ENCODE assay signal across 1 cellular context in the genomic region with DNA sequence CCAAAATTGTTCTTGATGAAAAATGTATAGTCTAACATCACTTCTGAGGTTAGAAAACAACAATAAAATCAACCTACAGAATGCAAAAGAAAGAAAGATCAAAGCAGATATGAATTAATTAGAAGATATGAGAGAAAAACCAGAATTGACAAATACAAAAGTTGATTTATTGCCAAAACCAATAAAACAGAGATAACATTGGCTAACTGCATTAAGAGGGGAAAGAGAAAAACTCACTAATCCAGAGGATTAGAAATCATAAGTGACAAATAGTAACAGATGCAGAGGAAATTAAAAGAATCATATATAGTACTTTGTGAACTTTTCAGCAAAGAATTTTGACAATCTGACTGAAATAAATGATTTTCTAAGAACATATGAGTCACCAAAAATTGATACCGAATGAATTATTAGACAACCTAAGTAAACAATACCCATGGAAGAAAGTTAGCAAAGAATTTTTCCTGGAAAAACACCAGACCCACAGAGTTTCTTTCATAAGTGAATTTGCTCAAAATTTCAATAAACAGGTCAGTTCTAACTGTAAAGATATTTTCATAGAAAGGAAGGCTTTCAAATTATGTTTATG.
TF ChIP-seq lines count a peak whose summit lies in the region.

No MANE protein-coding gene starts in this region.

TF ChIP-seq in SK-N-SH, 30 proteins besides CTCF, POLR2A, EP300 and RAD21 (continued from another document):
- TF ChIP-seq JUND (IDR thresholded peaks at IDR 0.05) (peak; percentile 17; the same call in 1 of the 2 replicates), FOSL2 (IDR thresholded peaks at IDR 0.05; ENCODE audit: borderline replicate concordance, low read depth) (peak; percentile 9; the same call in 1 of the 2 replicates)
